20 cellular contexts compared by ENCODE assay signal in genomic region chr4:39548425-39549067, GRCh38. TPM values are rescaled to one million over a fixed set of nuclear protein-coding genes. Genes with fewer than 3 reads are reported as not detected.
A peak's percentile ranks its signal among the peaks of the same experiment; 100 is the strongest.
DNase-seq lines count a peak whose midpoint lies in the region; ATAC-seq, FAIRE-seq and TF ChIP-seq lines count a peak whose summit lies in the region.
"Had no signal": no experiment of that assay in that cellular context is flagged by ENCODE, and none has a peak within 500 bp of the region (broad histone marks: within the 10 kb centered on the region; RNA-seq: fewer than 3 reads in every experiment).

No MANE protein-coding gene starts in this region.

- in situ Hi-C loops in IMR-90 (cut with MboI; ENCODE audit: low sequenced_read_pairs) = no loop called here
- in situ Hi-C loops in astrocyte of the spinal cord (cut with HindIII; ENCODE audit: low sequenced_read_pairs) = no loop called here

- peaks cover 58% of the 10 kb centered on the region for H3K4me1 ChIP-seq in A549
- H3K4me1 ChIP-seq in IMR-90 (ENCODE audit: control insufficient read depth, insufficient read depth, low read length) = peaks cover 13% of the 10 kb centered on the region
- H3K4me1 ChIP-seq in left lung = no peaks in the 10 kb centered on the region
- no peaks in the 10 kb centered on the region for H3K4me1 ChIP-seq in esophagus muscularis mucosa
- H3K4me1 ChIP-seq in foreskin keratinocyte = no peaks in the 10 kb centered on the region
- H3K4me1 ChIP-seq: psoas muscle had no signal

- no peak for FAIRE-seq in A549 (lab: Jason Lieb, UNC)
- FAIRE-seq: GM18507 had no signal

- no peak overlapping the region for H3K23ac ChIP-seq in IMR-90 (ENCODE audit: low read depth, low read length)

- peak overlapping the region; percentile 90 for H3K18ac ChIP-seq in IMR-90 (ENCODE audit: low read depth, low read length)

- H4K20me1 ChIP-seq in IMR-90 (ENCODE audit: insufficient read depth, low read length) = 0 out of 2 replicates have a peak, but pooled peaks cover 3% of the 10 kb centered on the region

- H3K4me3 ChIP-seq in A549 (no peak overlapping the region), IMR-90 (ENCODE audit: insufficient read depth, low read depth, low read length) (no peak overlapping the region), astrocyte of the spinal cord (ENCODE audit: low read depth, low read length) (no peak overlapping the region), left lung (no peak overlapping the region), esophagus muscularis mucosa (no peak overlapping the region)
- H3K4me3 ChIP-seq: psoas muscle had no signal

- H2AK5ac ChIP-seq in IMR-90 (ENCODE audit: low read depth, low read length) = no peak overlapping the region

- TF ChIP-seq POLR2A in A549 (IDR thresholded peaks at IDR 0.05; ENCODE audit: low read length) (no peak), IMR-90 (IDR thresholded peaks at IDR 0.05; ENCODE audit: low read depth, low read length) (no peak), esophagus muscularis mucosa (IDR thresholded peaks at IDR 0.05; ENCODE audit: low read depth) (no peak)

- H3K9me3 ChIP-seq in A549 = no peaks in the 10 kb centered on the region
- H3K9me3 ChIP-seq in IMR-90 (ENCODE audit: control insufficient read depth, insufficient read depth, low read length) = no peaks in the 10 kb centered on the region
- no peaks in the 10 kb centered on the region for H3K9me3 ChIP-seq in left lung
- H3K9me3 ChIP-seq in esophagus muscularis mucosa = no peaks in the 10 kb centered on the region
- H3K9me3 ChIP-seq: psoas muscle had no signal

- TF ChIP-seq RAD21 in A549 (conservative IDR thresholded peaks at IDR 0.05 in 1 of 2, IDR thresholded peaks at IDR 0.05 in 1 of 2) = no peak
- TF ChIP-seq RAD21 in IMR-90 (IDR thresholded peaks at IDR 0.05; ENCODE audit: low read length) = no peak

- no peak overlapping the region; the same call in 1 of the 2 replicates for H4K5ac ChIP-seq in IMR-90 (ENCODE audit: low read depth, low read length)

- H2AK9ac ChIP-seq in IMR-90 (replicated peaks; ENCODE audit: low read depth, low read length, poor library complexity) = no peak overlapping the region

- peak overlapping the region in 1 of 2 experiments; percentile 73; a peak in 4 of 6 replicates for H3K27ac ChIP-seq in A549
- H3K27ac ChIP-seq in IMR-90 (ENCODE audit: insufficient read depth, low read length) = peak overlapping the region; percentile 87; the same call in 1 of the 2 replicates
- no peak overlapping the region for H3K27ac ChIP-seq in left lung
- no peak overlapping the region for H3K27ac ChIP-seq in esophagus muscularis mucosa (replicated peaks in 1 of 4)
- H3K27ac ChIP-seq in foreskin keratinocyte = no peak overlapping the region
- H3K27ac ChIP-seq: KMS-11, psoas muscle had no signal

- intact Hi-C loops in IMR-90 (cut with micrococcal nuclease) = loop anchor here (1.0 kb wide), 1 partner anchor 10 kb away; no protein-coding TSS in a partner anchor
- intact Hi-C loops in left lung (cut with DNase I) = no loop called here
- intact Hi-C loops in esophagus muscularis mucosa (cut with DNase I) = no loop called here

- no TSS peak for BruUV-seq in IMR-90 (replicated peaks; lab: Mats Ljungman, UMichigan)

- no peak overlapping the region for H3K14ac ChIP-seq in IMR-90 (replicated peaks; ENCODE audit: low read depth, low read length)

- dilution Hi-C loops in IMR-90 (cut with HindIII; ENCODE audit: low sequenced_read_pairs, unreplicated experiment) = no loop called here

- DNase-seq in A549 (ENCODE audit: low read depth in 1 of 2, low spot score in 1 of 2) (no peak), IMR-90 (peak; percentile 45), astrocyte of the spinal cord (ENCODE audit: low read depth, low spot score) (peak; percentile 22), left lung (no peak), NCI-H2107 treated with DMSO at 0.1 percent for 48 hours (lab: John Stamatoyannopoulos, UW; ENCODE audit: unreplicated experiment) (no peak), esophagus muscularis mucosa (ENCODE audit: extremely low spot score) (no peak), foreskin keratinocyte (no peak), kidney glomerular epithelial cell (lab: John Stamatoyannopoulos, UW) (no peak)
- DNase-seq: activated CD4-positive, alpha-beta T cell treated with anti-CD3 and anti-CD28 coated beads, Interleukin-2, amount 50 U/mL, for 48 hours; activated naive CD4-positive, alpha-beta T cell treated with anti-CD3 and anti-CD28 coated beads for 36 hours; DND-41; NCI-H2081 treated with DMSO at 0.1 percent for 48 hours; NCI-H524; nephron progenitor cell; psoas muscle; SHP77; stimulated activated CD4-positive, alpha-beta T cell treated with anti-CD3 and anti-CD28 coated beads, Interleukin-4, amount 100 ng/mL, for 4 hours; T-helper 2 cell had no signal

- H4K91ac ChIP-seq in IMR-90 (ENCODE audit: insufficient read depth, low read depth, low read length) = 0 out of 2 replicates have a peak overlapping the region, but pooled peaks have one; percentile 27

- no peak overlapping the region for H3K56ac ChIP-seq in IMR-90 (ENCODE audit: extremely low read depth, insufficient read depth, low read length)

- H3K79me1 ChIP-seq in IMR-90 (ENCODE audit: low read depth in 1 of 2, low read length in 2 of 2) = peaks cover 0 to 8% of the 10 kb centered on the region in 2 experiments; a peak in 1 of 4 replicates

- H3K9ac ChIP-seq in IMR-90 (ENCODE audit: low read depth, low read length) = no peak overlapping the region
- H3K9ac ChIP-seq: KMS-11 had no signal

- TF ChIP-seq CTCF in A549 (IDR thresholded peaks at IDR 0.05) (no peak), IMR-90 (conservative IDR thresholded peaks at IDR 0.05; ENCODE audit: low read depth, low read length) (no peak), astrocyte of the spinal cord (IDR thresholded peaks at IDR 0.05; ENCODE audit: low read depth, low read length) (no peak), left lung (IDR thresholded peaks at IDR 0.05) (no peak), esophagus muscularis mucosa (IDR thresholded peaks at IDR 0.05) (no peak), foreskin keratinocyte (conservative IDR thresholded peaks at IDR 0.05) (no peak)

- POLR2A ChIA-PET in A549 (lab: Yijun Ruan, JAX) = no interaction called here
- POLR2A ChIA-PET in IMR-90 (lab: Charles Lee; ENCODE audit: unreplicated experiment) = no interaction called here

- TF ChIP-seq EP300 in A549 (IDR thresholded peaks at IDR 0.05) = no peak
- TF ChIP-seq EP300 in esophagus muscularis mucosa (IDR thresholded peaks at IDR 0.05) = no peak

- no peak overlapping the region for H2BK15ac ChIP-seq in IMR-90 (ENCODE audit: low read depth, low read length)

- no peak overlapping the region for H2BK20ac ChIP-seq in IMR-90 (ENCODE audit: low read depth, low read length)

- H2AFZ ChIP-seq in IMR-90 (replicated peaks; ENCODE audit: low read length, poor library complexity) = no peak overlapping the region

- H3K4ac ChIP-seq in IMR-90 (ENCODE audit: low read depth, low read length) = peak overlapping the region; percentile 6; the same call in 1 of the 2 replicates

- 69% methylated on average over 3 of the region's 3 CpGs for WGBS in A549 (ENCODE audit: missing lambda C conversion rate)
- WGBS in IMR-90 (ENCODE audit: extremely low coverage in 2 of 2, insufficient read length in 1 of 2), 2 experiments = no CpG with 5 or more reads among the region's 3 CpGs
- WGBS in esophagus muscularis mucosa = 97% methylated on average over 3 of the region's 3 CpGs

- H3K27me3 ChIP-seq in IMR-90 (ENCODE audit: control insufficient read depth, insufficient read depth, low read length) = no peaks in the 10 kb centered on the region
- H3K27me3 ChIP-seq in left lung = no peaks in the 10 kb centered on the region
- no peaks in the 10 kb centered on the region for H3K27me3 ChIP-seq in esophagus muscularis mucosa
- no peaks in the 10 kb centered on the region for H3K27me3 ChIP-seq in foreskin keratinocyte

- peak overlapping the region; percentile 16; the same call in 2 of the 3 replicates for H3K4me2 ChIP-seq in A549
- H3K4me2 ChIP-seq in IMR-90 (ENCODE audit: low read depth, low read length) = no peak overlapping the region
- H3K4me2 ChIP-seq: KMS-11 had no signal

- CTCF ChIA-PET in A549 (lab: Yijun Ruan, JAX) = interaction anchor here (0.8 kb wide), 2 partner anchors 80 to 146 kb away, joined by 3 to 4 read pairs; no protein-coding TSS in a partner anchor
- CTCF ChIA-PET in IMR-90 (lab: Yijun Ruan, JAX) = interaction anchor here (0.5 to 1.0 kb wide), 2 partner anchors 11 to 21 kb away, joined by 3 read pairs; partner anchors contain the start of gene UGDH

- H4K8ac ChIP-seq in IMR-90 (ENCODE audit: low read depth in 2 of 2, low read length in 2 of 2) = peak overlapping the region in 1 of 2 experiments; percentile 15; a peak in 1 of 4 replicates

- H2BK5ac ChIP-seq in IMR-90 (ENCODE audit: low read depth, low read length, poor library complexity, severe bottlenecking) = peak overlapping the region; percentile 57

- H3K36me3 ChIP-seq in IMR-90 (ENCODE audit: control insufficient read depth, insufficient read depth, low read length) (no peaks in the 10 kb centered on the region; the same call in 1 of the 2 replicates), left lung (peaks cover 0 to 14% of the 10 kb centered on the region in 2 donors), esophagus muscularis mucosa (peaks cover 0 to 41% (median 12%) of the 10 kb centered on the region in 4 donors)

- H2BK120ac ChIP-seq in IMR-90 (ENCODE audit: low read depth, low read length) = 0 out of 2 replicates have a peak overlapping the region, but pooled peaks have one; percentile 11

- peaks cover 4% of the 10 kb centered on the region for H3K9me1 ChIP-seq in IMR-90 (ENCODE audit: insufficient read depth, low read length)

- ATAC-seq in A549 = peak in 1 of 2 experiments; percentile 44; a peak in 3 of 6 replicates
- ATAC-seq in IMR-90 (ENCODE audit: low read depth) = peak; percentile 61
- peak; percentile 43 for ATAC-seq in left lung
- no peak for ATAC-seq in foreskin keratinocyte
- ATAC-seq: psoas muscle had no signal

TF ChIP-seq in A549, 52 proteins besides CTCF, POLR2A, EP300 and RAD21 (continues in another document):
- TF ChIP-seq GATA3 (IDR thresholded peaks at IDR 0.05; ENCODE audit: borderline replicate concordance) = peak; percentile 55; the same call in 1 of the 2 replicates

TF ChIP-seq in IMR-90, 13 proteins besides CTCF, POLR2A, EP300 and RAD21 (continues in another document):
- TF ChIP-seq MXI1 (IDR thresholded peaks at IDR 0.05; ENCODE audit: borderline replicate concordance, low read depth, low read length) = no peak

RNA-seq across cellular contexts. Expression of gene UGDH, which starts 21.3 kb away (rescaled TPM):
- polyA plus RNA-seq in A549 (2011; rRNA removed) = 417 and 610 TPM in 2 replicates
- polyA plus RNA-seq in A549 (2012; cell fraction: cytosol; rRNA removed) = 219 and 276 TPM in 2 replicates
- polyA plus RNA-seq in A549 (2012; cell fraction: nucleus; rRNA removed) = 133 and 438 TPM in 2 replicates
- polyA plus RNA-seq in A549 (2017; fragmentation: RNase III; extraction: RNeasy Plus Mini Kit Qiagen cat#74134 plus additional on column Dnase treatment) = 597 to 691 TPM (median 679 TPM) in 3 replicates
- 250 and 294 TPM in 2 replicates for polyA minus RNA-seq in A549 (2011; rRNA and poly(A)+ RNA removed)
- 257 and 600 TPM in 2 replicates for total RNA-seq in IMR-90 (2012; rRNA removed)
- polyA plus RNA-seq in IMR-90 (2012; rRNA removed) = 53.7 and 69.2 TPM in 2 replicates
- polyA plus RNA-seq in IMR-90 (2012; cell fraction: cytosol; rRNA removed) = 96.2 and 97.8 TPM in 2 replicates
- polyA plus RNA-seq in IMR-90 (2012; cell fraction: nucleus; rRNA removed; ENCODE audit: low replicate concordance) = 30.0 and 57.9 TPM in 2 replicates
- 100 to 1,000 TPM in 1 of 2 donors, 10 to 100 TPM in 1; 62.8 to 104 TPM for total RNA-seq in left lung
- total RNA-seq in esophagus muscularis mucosa = 100 to 1,000 TPM in 1 of 4 donors, 10 to 100 TPM in 3; 36.4 to 180 (median 42.1) TPM
- 33.3 and 33.9 TPM in 2 replicates for total RNA-seq in foreskin keratinocyte
- 13.2 and 14.0 TPM in 2 replicates for polyA plus RNA-seq in foreskin keratinocyte

Comparison
In these comparisons a context has a peak if more than half of its experiments do, and no peak if none do; other contexts are left out.
1. DNase-seq: peak in IMR-90 (single experiment) and astrocyte of the spinal cord (single experiment); none in A549 (0 of 2), left lung (0 of 2), NCI-H2107 treated with DMSO at 0.1 percent for 48 hours (single experiment), esophagus muscularis mucosa (single experiment), foreskin keratinocyte (0 of 2) and kidney glomerular epithelial cell (single experiment).